Comparison of ENCODE assay signal across 11 cellular contexts in genomic region chr4:90842960-90843359, GRCh38.
DNase-seq lines count a peak whose midpoint lies in the region; ATAC-seq and TF ChIP-seq lines count a peak whose summit lies in the region.
"Had no signal": no experiment of that assay in that cellular context is flagged by ENCODE, and none has a peak within 500 bp of the region (broad histone marks: within the 10 kb centered on the region; RNA-seq: fewer than 3 reads in every experiment).

No MANE protein-coding gene starts in this region.

- ATAC-seq in GM19452 (IDR thresholded peaks at IDR 0.05; ENCODE audit: unreplicated experiment): peak; percentile 93
- ATAC-seq in HG02970 (IDR thresholded peaks at IDR 0.05; ENCODE audit: low FRiP score, unreplicated experiment): peak; percentile 99
- ATAC-seq: stimulated activated naive CD8-positive, alpha-beta T cell treated with anti-CD3 and anti-CD28 coated beads, Interleukin-15, Interleukin-2, amounts not matched to agents 100 U/mL and 50 U/mL, for 24 hours had no signal

- no peak for TF ChIP-seq CTCF in GM10266 (IDR thresholded peaks at IDR 0.05; ENCODE audit: control insufficient read depth, insufficient read depth, low read depth, missing control alignments)

- DNase-seq in ACHN: peak; percentile 54
- peak; percentile 1 for DNase-seq in LoVo (ENCODE audit: low spot score)
- no peak for DNase-seq in activated CD4-positive, alpha-beta T cell treated with anti-CD3 and anti-CD28 coated beads for 1 hour
- no peak for DNase-seq in NCI-H1048 (lab: John Stamatoyannopoulos, UW)
- no peak for DNase-seq in DMS79 (lab: John Stamatoyannopoulos, UW)
- DNase-seq in GM10266 (ENCODE audit: extremely low spot score): no peak
- DNase-seq: NCI-H1694 treated with DMSO at 0.1 percent for 48 hours; SHP77 treated with DMSO at 0.1 percent for 48 hours; stimulated activated naive CD8-positive, alpha-beta T cell treated with anti-CD3 and anti-CD28 coated beads, Interleukin-15, Interleukin-2, amounts not matched to agents 100 U/mL and 50 U/mL, for 24 hours had no signal

- in situ Hi-C loops in ACHN (cut with HindIII; ENCODE audit: low pct_ligation_motif_present, low pct_unique_long_range_greater_than_20kb, low sequenced_read_pairs): no loop called here

Comparison
In these comparisons a context has a peak if more than half of its experiments do, and no peak if none do; other contexts are left out.
1. DNase-seq: peak in ACHN (single experiment) and LoVo (single experiment); none in activated CD4-positive, alpha-beta T cell treated with anti-CD3 and anti-CD28 coated beads for 1 hour (single experiment), NCI-H1048 (single experiment), DMS79 (single experiment) and GM10266 (single experiment).